8 cellular contexts compared by ENCODE assay signal in the genomic region with DNA sequence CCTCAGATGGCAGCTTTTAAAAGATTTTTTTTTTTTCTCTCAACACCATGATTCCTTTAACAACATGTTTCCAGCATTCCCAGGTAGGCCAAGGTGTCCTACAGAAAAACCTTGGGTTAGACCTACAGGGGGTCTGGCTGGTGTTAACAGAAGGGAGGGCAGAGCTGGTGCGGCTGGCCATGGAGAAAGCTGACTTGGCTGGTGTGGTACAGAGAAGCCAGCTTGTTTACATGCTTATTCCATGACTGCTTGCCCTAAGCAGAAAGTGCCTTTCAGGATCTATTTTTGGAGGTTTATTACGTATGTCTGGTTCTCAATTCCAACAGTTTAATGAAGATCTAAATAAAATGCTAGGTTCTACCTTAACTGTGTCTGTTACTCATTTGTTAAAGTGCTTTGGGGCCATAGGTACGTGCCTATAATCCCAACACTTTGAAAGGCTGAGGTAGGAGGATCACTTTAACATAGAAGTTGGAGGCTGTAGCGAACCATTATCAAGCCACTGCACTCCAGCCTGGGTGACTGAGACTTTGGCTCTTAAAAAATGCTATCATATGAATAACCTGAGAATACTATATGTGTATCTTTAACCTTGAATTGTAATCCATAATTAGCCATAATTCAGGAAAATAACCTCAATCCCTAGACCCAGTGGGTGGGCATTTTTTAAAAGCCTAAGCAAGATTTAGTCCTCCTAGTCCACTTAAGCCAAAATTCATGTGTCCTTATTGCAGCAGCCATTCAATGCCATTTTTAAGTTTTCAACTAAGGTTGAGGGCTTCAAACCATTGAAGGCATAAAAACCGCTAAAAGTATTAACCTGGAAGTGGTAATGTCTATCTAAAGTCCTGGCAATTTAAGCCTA. TPM values are rescaled to one million over a fixed set of nuclear protein-coding genes. Genes with fewer than 3 reads are reported as not detected.
A peak's percentile ranks its signal among the peaks of the same experiment; 100 is the strongest.
DNase-seq lines count a peak whose midpoint lies in the region; ATAC-seq and TF ChIP-seq lines count a peak whose summit lies in the region.
"Not testable (repeated sequence)": the region's sequence is repeated elsewhere in the genome, so short reads cannot be mapped to it uniquely, and the experiment has no call there.

No MANE protein-coding gene starts in this region.

- H3K36me3 ChIP-seq in RWPE2 (ENCODE audit: low read depth) (peaks cover 75% of the 10 kb centered on the region), esophagus muscularis mucosa (peaks cover 48 to 85% (median 66%) of the 10 kb centered on the region in 4 donors), right lobe of liver (peaks cover 15 to 74% (median 40%) of the 10 kb centered on the region in 4 donors), gastrocnemius medialis (peaks cover 0 to 53% of the 10 kb centered on the region in 2 donors), vagina (peaks cover 0 to 47% of the 10 kb centered on the region in 2 donors)

- not testable (repeated sequence) for H3K9me3 ChIP-seq in RWPE2 (ENCODE audit: severe bottlenecking); esophagus muscularis mucosa; right lobe of liver; gastrocnemius medialis; vagina

- not testable (repeated sequence) for H3K4me3 ChIP-seq in RWPE2 (ENCODE audit: severe bottlenecking); esophagus muscularis mucosa; right lobe of liver; gastrocnemius medialis; vagina

- H3K27ac ChIP-seq in RWPE2 (ENCODE audit: poor library complexity, severe bottlenecking) = peak overlapping the region; percentile 86
- peak overlapping the region; percentile 49 to 100 (median 59) for H3K27ac ChIP-seq in esophagus muscularis mucosa (replicated peaks in 1 of 4)
- not testable (repeated sequence) for H3K27ac ChIP-seq in right lobe of liver
- peak overlapping the region; percentile 81 to 99 (median 98) for H3K27ac ChIP-seq in gastrocnemius medialis
- peak overlapping the region; percentile 10 for H3K27ac ChIP-seq in vagina

- H3K4me1 ChIP-seq in RWPE2 (ENCODE audit: insufficient read depth, poor library complexity, severe bottlenecking) = peaks cover 32% of the 10 kb centered on the region
- H3K4me1 ChIP-seq in esophagus muscularis mucosa = peaks cover 38 to 50% (median 50%) of the 10 kb centered on the region in 4 donors
- peaks cover 0 to 26% (median 8%) of the 10 kb centered on the region in 4 donors for H3K4me1 ChIP-seq in right lobe of liver
- peaks cover 58 to 64% of the 10 kb centered on the region in 2 donors for H3K4me1 ChIP-seq in gastrocnemius medialis
- H3K4me1 ChIP-seq in vagina = peaks cover 44% of the 10 kb centered on the region

- DNase-seq in DMS 273 (lab: John Stamatoyannopoulos, UW; ENCODE audit: unreplicated experiment) = peak; percentile 63
- DNase-seq in M059J (ENCODE audit: low read depth) = peak; percentile 39
- DNase-seq in RWPE2 (ENCODE audit: low spot score); esophagus muscularis mucosa (ENCODE audit: extremely low spot score); right lobe of liver; gastrocnemius medialis; vagina (ENCODE audit: extremely low spot score in 2 of 2): not testable (repeated sequence)

- not testable (repeated sequence) for TF ChIP-seq CTCF in RWPE2 (IDR thresholded peaks at IDR 0.05; ENCODE audit: poor library complexity, severe bottlenecking); esophagus muscularis mucosa (IDR thresholded peaks at IDR 0.05); right lobe of liver (IDR thresholded peaks at IDR 0.05); gastrocnemius medialis (IDR thresholded peaks at IDR 0.05 in 4 of 5, conservative IDR thresholded peaks at IDR 0.05 in 1 of 5); vagina (IDR thresholded peaks at IDR 0.05)

- not testable (repeated sequence) for TF ChIP-seq POLR2A in esophagus muscularis mucosa (IDR thresholded peaks at IDR 0.05; ENCODE audit: low read depth); gastrocnemius medialis (IDR thresholded peaks at IDR 0.05); vagina (IDR thresholded peaks at IDR 0.05)
- TF ChIP-seq POLR2A in right lobe of liver (IDR thresholded peaks at IDR 0.05) = peak; percentile 11

- peaks cover 38% of the 10 kb centered on the region for H3K4me1 Mint-ChIP-seq in activated naive CD8-positive, alpha-beta T cell (ENCODE audit: low read depth)

- not testable (repeated sequence) for H3K27me3 ChIP-seq in RWPE2 (ENCODE audit: insufficient read depth, poor library complexity, severe bottlenecking); esophagus muscularis mucosa; right lobe of liver; gastrocnemius medialis; vagina

- TF ChIP-seq EP300 in esophagus muscularis mucosa (IDR thresholded peaks at IDR 0.05) = not testable (repeated sequence)

- peaks cover 37% of the 10 kb centered on the region for H3K36me3 Mint-ChIP-seq in activated naive CD8-positive, alpha-beta T cell

- not testable (repeated sequence) for ATAC-seq in RWPE2 (ENCODE audit: low read depth); right lobe of liver
- peak; percentile 13 to 34 for ATAC-seq in gastrocnemius medialis

- H3K4me3 Mint-ChIP-seq in activated naive CD8-positive, alpha-beta T cell = peak overlapping the region; percentile 30

- intact Hi-C loops in esophagus muscularis mucosa (cut with DNase I) = loop anchor here (5.0 kb wide), 1 partner anchor 47 kb away; no protein-coding TSS in a partner anchor
- intact Hi-C loops in right lobe of liver (cut with DNase I); gastrocnemius medialis (cut with DNase I; ENCODE audit: low total_unique reads): not testable (repeated sequence)
- intact Hi-C loops in vagina (cut with DNase I) = loop anchor here (10.0 kb wide), 1 partner anchor 60 kb away; a partner anchor contains a TSS

- WGBS in esophagus muscularis mucosa = 54% methylated on average over 5 of the region's 5 CpGs
- 93% methylated on average over 3 of the region's 5 CpGs for WGBS in right lobe of liver (ENCODE audit: insufficient coverage, low coverage, low lambda C conversion rate, missing lambda C conversion rate)

- in situ Hi-C loops in gastrocnemius medialis (cut with MboI; ENCODE audit: low sequenced_read_pairs in 4 of 4) = loop anchor here in 1 of 4 donors (5.0 kb wide), 1 partner anchor 123 kb away; no protein-coding TSS in a partner anchor

- not testable (repeated sequence) for H3K9me3 Mint-ChIP-seq in activated naive CD8-positive, alpha-beta T cell (ENCODE audit: low read depth)

- not testable (repeated sequence) for H3K27me3 Mint-ChIP-seq in activated naive CD8-positive, alpha-beta T cell

- peak overlapping the region; percentile 54 for H3K27ac Mint-ChIP-seq in activated naive CD8-positive, alpha-beta T cell

RNA-seq across cellular contexts. Expression of a gene that starts 6.2 kb away (rescaled TPM):
- 42.2 and 72.4 TPM in 2 replicates for total RNA-seq in M059J (2014; rRNA removed; shearing (Covaris generic))
- total RNA-seq in esophagus muscularis mucosa (100 to 1,000 TPM in 2 of 4 donors, 10 to 100 TPM in 2; 76.3 to 262 (median 102) TPM), right lobe of liver (100 to 1,000 TPM in 3 of 6 experiments, 10 to 100 TPM in 3; 57.8 to 118 (median 102) TPM), gastrocnemius medialis (100 to 1,000 TPM in 1 of 4 donors, 10 to 100 TPM in 3; 33.2 to 131 (median 56.0) TPM), vagina (177 TPM)

RNA-seq across cellular contexts. Expression of a gene that starts 16.1 kb away (rescaled TPM):
- total RNA-seq in M059J (2014; rRNA removed; shearing (Covaris generic)) = 21.2 and 56.2 TPM in 2 replicates
- 10 to 100 TPM; 15.0 to 25.3 (median 19.5) TPM for total RNA-seq in esophagus muscularis mucosa
- 100 to 1,000 TPM in 4 of 6 experiments, 10 to 100 TPM in 2; 89.6 to 238 (median 183) TPM for total RNA-seq in right lobe of liver
- total RNA-seq in gastrocnemius medialis = 10 to 100 TPM; 18.3 to 33.1 (median 28.2) TPM
- total RNA-seq in vagina = 18.2 TPM

RNA-seq across cellular contexts. Expression of a gene that starts 32.2 kb away (rescaled TPM):
- total RNA-seq in M059J (2014; rRNA removed; shearing (Covaris generic)) = 0.27 TPM in 1 of 2 replicates, not detected in the other
- total RNA-seq in esophagus muscularis mucosa = 10 to 100 TPM in 2 of 4 donors, 1 to 10 TPM in 2; 4.8 to 15.6 (median 8.3) TPM
- 100 to 1,000 TPM in 1 of 6 experiments, 10 to 100 TPM in 5; 59.5 to 107 (median 74.5) TPM for total RNA-seq in right lobe of liver
- total RNA-seq in gastrocnemius medialis = 10 to 100 TPM in 1 of 4 donors, 1 to 10 TPM in 3; 5.3 to 12.1 (median 7.1) TPM
- total RNA-seq in vagina = 46.2 TPM

RNA-seq across cellular contexts. Expression of a gene that starts 39.1 kb away (rescaled TPM):
- total RNA-seq in M059J (2014; rRNA removed; shearing (Covaris generic)) = 15.1 and 22.3 TPM in 2 replicates
- total RNA-seq in esophagus muscularis mucosa (10 to 100 TPM; 35.6 to 50.7 (median 42.0) TPM), right lobe of liver (10 to 100 TPM; 27.2 to 50.1 (median 34.7) TPM), gastrocnemius medialis (10 to 100 TPM; 19.9 to 47.0 (median 36.9) TPM), vagina (42.5 TPM)

RNA-seq across cellular contexts. Expression of a gene that starts 50.4 kb away (rescaled TPM):
- total RNA-seq in M059J (2014; rRNA removed; shearing (Covaris generic)) = 332 and 413 TPM in 2 replicates
- total RNA-seq in esophagus muscularis mucosa (100 to 1,000 TPM; 133 to 142 (median 138) TPM), right lobe of liver (100 to 1,000 TPM in 2 of 6 experiments, 10 to 100 TPM in 4; 54.5 to 123 (median 66.6) TPM), gastrocnemius medialis (100 to 1,000 TPM; 207 to 235 (median 215) TPM), vagina (107 TPM)
